In genomic region chr6:43773050-43773956, GRCh38 we compare ENCODE assay signal across 8 cellular contexts. TPM values are rescaled to one million over a fixed set of nuclear protein-coding genes. Genes with fewer than 3 reads are reported as not detected.
A peak's percentile ranks its signal among the peaks of the same experiment; 100 is the strongest.
DNase-seq lines count a peak whose midpoint lies in the region; ATAC-seq and TF ChIP-seq lines count a peak whose summit lies in the region.

No MANE protein-coding gene starts in this region.

- peaks cover 11 to 29% (median 25%) of the 10 kb centered on the region in 3 donors for H3K4me1 Mint-ChIP-seq in T-cell
- peaks cover 61% of the 10 kb centered on the region for H3K4me1 Mint-ChIP-seq in brain

- peaks cover 33% of the 10 kb centered on the region for H3K36me3 ChIP-seq in KOPT-K1 (ENCODE audit: insufficient read depth, low read length)

- peak; percentile 56 to 67 for TF ChIP-seq CTCF in brain (conservative IDR thresholded peaks at IDR 0.05)

- DNase-seq in NCI-H2171 treated with DMSO at 0.1 percent for 48 hours (lab: John Stamatoyannopoulos, UW) (peak; percentile 20), NCI-H2171 (lab: John Stamatoyannopoulos, UW) (no peak), T-cell (peak in 20 of 34 experiments; percentile 7 to 47 (median 26)), islet precursor cell (peak; percentile 69)
- DNase-seq in stimulated activated CD4-positive, alpha-beta T cell treated with anti-CD3 and anti-CD28 coated beads, Interleukin-2, amount 100 ng/mL, for 4 hours (ENCODE audit: low read depth), result peak; percentile 29

- peak overlapping the region; percentile 65 for H3K27ac ChIP-seq in KOPT-K1 (ENCODE audit: low read depth, low read length, poor library complexity, severe bottlenecking)

- peak overlapping the region; percentile 21 to 43 (median 35) for H3K4me3 Mint-ChIP-seq in T-cell
- H3K4me3 Mint-ChIP-seq in brain, result peak overlapping the region; percentile 91 to 98 (median 95)

- ATAC-seq in T-cell (replicated peaks in 1 of 4), result no peak
- ATAC-seq in HG03469 (IDR thresholded peaks at IDR 0.05; ENCODE audit: unreplicated experiment), result no peak

- H3K27me3 Mint-ChIP-seq in T-cell (peaks cover 19 to 25% of the 10 kb centered on the region in 2 donors), brain (peaks cover 25% of the 10 kb centered on the region)

- H3K9me3 ChIP-seq in KOPT-K1 (ENCODE audit: insufficient read depth, low read length, poor library complexity, severe bottlenecking), result no peaks in the 10 kb centered on the region

- H3K27ac Mint-ChIP-seq in T-cell (peak overlapping the region; percentile 39 to 62), brain (peak overlapping the region; percentile 95 to 100 (median 98))

- no peaks in the 10 kb centered on the region for H3K36me3 Mint-ChIP-seq in T-cell
- peaks cover 68% of the 10 kb centered on the region for H3K36me3 Mint-ChIP-seq in brain

- no peaks in the 10 kb centered on the region for H3K9me3 Mint-ChIP-seq in T-cell
- H3K9me3 Mint-ChIP-seq in brain, result peaks cover 0 to 8% (median 6%) of the 10 kb centered on the region in 5 experiments

- CTCF ChIA-PET in T-cell (lab: Charles Lee), result interaction anchor here (0.5 to 1.1 kb wide), 3 partner anchors 12 to 565 kb away, joined by 3 to 5 read pairs (median 3); no protein-coding TSS in a partner anchor

- POLR2A ChIA-PET in T-cell (lab: Charles Lee), result no interaction called here

RNA-seq across cellular contexts. Expression of gene VEGFA, which starts 3.3 kb away (rescaled TPM):
- total RNA-seq in T-cell, result 1 to 10 TPM; 1.1 to 8.9 (median 6.4) TPM
- polyA plus RNA-seq in brain (ENCODE audit: insufficient read depth, low read depth, low replicate concordance), result 99.2 TPM
